Comparison of ENCODE assay signal across 8 cellular contexts in genomic region chr1:29271724-29272123, GRCh38. TPM values are rescaled to one million over a fixed set of nuclear protein-coding genes. Genes with fewer than 3 reads are reported as not detected.
DNase-seq lines count a peak whose midpoint lies in the region.

No MANE protein-coding gene starts in this region.

- no peaks in the 10 kb centered on the region for H3K27me3 ChIP-seq in mesenchymal stem cell (ENCODE audit: control insufficient read depth in 1 of 2, insufficient read depth in 1 of 2, low read length in 2 of 2)

- peaks cover 3% of the 10 kb centered on the region for H3K9me3 ChIP-seq in mesenchymal stem cell (ENCODE audit: control insufficient read depth, low read length)

- H2BK120ac ChIP-seq in mesenchymal stem cell (ENCODE audit: low read depth, low read length) = no peak overlapping the region

- WGBS in mesenchymal stem cell = 5% methylated on average over 5 of the region's 7 CpGs

- peak; percentile 71 for DNase-seq in ACHN
- peak; percentile 9 for DNase-seq in NCI-H2196 (lab: John Stamatoyannopoulos, UW; ENCODE audit: unreplicated experiment)
- peak; percentile 34 for DNase-seq in epithelial cell of prostate (ENCODE audit: low read depth, low spot score)
- peak; percentile 52 for DNase-seq in mesenchymal stem cell
- no peak for DNase-seq in Kasumi-1 (lab: John Stamatoyannopoulos, UW)
- DNase-seq in NCI-H2081 treated with DMSO at 0.1 percent for 48 hours (lab: John Stamatoyannopoulos, UW) = no peak
- no peak for DNase-seq in cerebellar cortex (ENCODE audit: low spot score)
- DNase-seq in activated CD4-positive, alpha-beta T cell treated with anti-CD3 and anti-CD28 coated beads, Interleukin-2, amount 50 U/mL, for 1 hour = no peak

- H3K4me1 ChIP-seq in mesenchymal stem cell (ENCODE audit: control insufficient read depth, insufficient read depth, low read depth, low read length) = peaks cover 8% of the 10 kb centered on the region

- no peak overlapping the region for H2AFZ ChIP-seq in mesenchymal stem cell (ENCODE audit: low read depth, low read length)

- no peak overlapping the region for H2BK15ac ChIP-seq in mesenchymal stem cell (ENCODE audit: low read depth, poor library complexity, severe bottlenecking)

- H3K27ac ChIP-seq in epithelial cell of prostate (peak overlapping the region; percentile 36), mesenchymal stem cell (ENCODE audit: low read length, poor library complexity, severe bottlenecking) (peak overlapping the region; percentile 64)

- in situ Hi-C loops in ACHN (cut with HindIII; ENCODE audit: low pct_ligation_motif_present, low pct_unique_long_range_greater_than_20kb, low sequenced_read_pairs) = no loop called here

- peak overlapping the region in 1 of 2 experiments; percentile 20 for H3K4me3 ChIP-seq in mesenchymal stem cell (ENCODE audit: insufficient read depth in 1 of 2, low read depth in 1 of 2, low read length in 2 of 2)

- no peak overlapping the region for H3K18ac ChIP-seq in mesenchymal stem cell (ENCODE audit: low read depth in 1 of 2, low read length in 2 of 2)

- H3K79me1 ChIP-seq in mesenchymal stem cell (replicated peaks; ENCODE audit: low read length, poor library complexity, severe bottlenecking) = no peaks in the 10 kb centered on the region

- peak overlapping the region; percentile 48 for H3K9ac ChIP-seq in mesenchymal stem cell (ENCODE audit: low read length)

- no peak overlapping the region for H4K8ac ChIP-seq in mesenchymal stem cell (ENCODE audit: low read length)

- H3K14ac ChIP-seq in mesenchymal stem cell (ENCODE audit: low read length in 2 of 2) = no peak overlapping the region

- no peak overlapping the region for H3K23ac ChIP-seq in mesenchymal stem cell (ENCODE audit: low read length in 2 of 2)

- H3K36me3 ChIP-seq in mesenchymal stem cell (ENCODE audit: control insufficient read depth in 1 of 2, insufficient read depth in 2 of 2, low read depth in 1 of 2, low read length in 2 of 2) = peaks cover 9 to 19% of the 10 kb centered on the region in 2 experiments

- H2AK5ac ChIP-seq in mesenchymal stem cell (ENCODE audit: low read length, severe bottlenecking) = peak overlapping the region; percentile 44

- H4K91ac ChIP-seq in mesenchymal stem cell (ENCODE audit: low read length) = no peak overlapping the region

- H3K4me2 ChIP-seq in mesenchymal stem cell (ENCODE audit: low read length, poor library complexity, severe bottlenecking) = peak overlapping the region; percentile 9

- no peak overlapping the region for H3K4ac ChIP-seq in mesenchymal stem cell (ENCODE audit: low read depth in 1 of 2, low read length in 2 of 2)

- peak overlapping the region in 1 of 2 experiments; percentile 32 for H2BK12ac ChIP-seq in mesenchymal stem cell (ENCODE audit: low read length in 2 of 2)

- H2BK5ac ChIP-seq in mesenchymal stem cell (ENCODE audit: low read depth, low read length, poor library complexity, severe bottlenecking) = no peak overlapping the region

RNA-seq across cellular contexts. Expression of gene PTPRU, which starts 35.4 kb away (rescaled TPM):
- 10.1 TPM for polyA plus RNA-seq in mesenchymal stem cell (2013, experiment 1 of 2)
- 9.8 TPM for polyA plus RNA-seq in mesenchymal stem cell (2013, experiment 2 of 2)

RNA-seq across cellular contexts. Expression of gene MECR, which starts 41.0 kb away (rescaled TPM):
- polyA plus RNA-seq in mesenchymal stem cell (2013, experiment 1 of 2) = 17.2 TPM
- polyA plus RNA-seq in mesenchymal stem cell (2013, experiment 2 of 2) = 18.3 TPM

Comparison
In these comparisons a context has a peak if more than half of its experiments do, and no peak if none do; other contexts are left out.
1. DNase-seq: peak in ACHN (single experiment), NCI-H2196 (single experiment), epithelial cell of prostate (single experiment) and mesenchymal stem cell (single experiment); none in Kasumi-1 (0 of 2), NCI-H2081 treated with DMSO at 0.1 percent for 48 hours (single experiment), cerebellar cortex (single experiment) and activated CD4-positive, alpha-beta T cell treated with anti-CD3 and anti-CD28 coated beads, Interleukin-2, amount 50 U/mL, for 1 hour (single experiment).